23 cellular contexts compared by ENCODE assay signal in genomic region chr22:17496843-17497242, GRCh38.
"Had no signal": no experiment of that assay in that cellular context is flagged by ENCODE, and none has a peak within 500 bp of the region (broad histone marks: within the 10 kb centered on the region; RNA-seq: fewer than 3 reads in every experiment).

No MANE protein-coding gene starts in this region.

- H3K9me3 ChIP-seq: body of pancreas, prostate gland, tibial artery, vagina had no signal

- H3K27me3 ChIP-seq: body of pancreas, vagina had no signal

- H3K4me3 Mint-ChIP-seq: activated CD4-positive, alpha-beta memory T cell treated with anti-CD3 and anti-CD28 coated beads, Interleukin-2, amount 10 ng/mL, durations not matched to agents 7 days and 5 days; activated CD4-positive, alpha-beta T cell treated with anti-CD3 and anti-CD28 coated beads for 36 hours; activated naive CD8-positive, alpha-beta T cell; activated T-cell treated with anti-CD3 and anti-CD28 coated beads, Interleukin-2, amount 50 U/mL, for 4 hours; natural killer cell treated with Interleukin-12 subunit alpha and Interleukin-12 subunit beta and Interleukin-15 and Interleukin-18, amount 100 ng/mL, for 72 hours had no signal

- H3K9me3 Mint-ChIP-seq: activated CD4-positive, alpha-beta memory T cell treated with anti-CD3 and anti-CD28 coated beads, Interleukin-2, amount 10 ng/mL, durations not matched to agents 7 days and 5 days; activated T-cell treated with anti-CD3 and anti-CD28 coated beads, Interleukin-2, amount 50 U/mL, for 4 hours; natural killer cell treated with Interleukin-12 subunit alpha and Interleukin-12 subunit beta and Interleukin-15 and Interleukin-18, amount 100 ng/mL, for 72 hours had no signal

- H3K4me3 ChIP-seq: body of pancreas, prostate gland, skin epidermis, tibial artery, vagina had no signal

- H3K27ac ChIP-seq: body of pancreas, prostate gland, skin epidermis, tibial artery, vagina, VCaP had no signal

- FAIRE-seq: colon, endothelial cell of umbilical vein had no signal

- H3K4me1 ChIP-seq: body of pancreas, prostate gland, tibial artery, vagina had no signal

- H3K36me3 ChIP-seq: prostate gland, tibial artery, vagina had no signal

- DNase-seq: activated CD4-positive, alpha-beta memory T cell treated with anti-CD3 and anti-CD28 coated beads, Interleukin-2, amount 10 ng/mL, durations not matched to agents 7 days and 5 days; activated CD4-positive, alpha-beta T cell treated with anti-CD3 and anti-CD28 coated beads for 36 hours; activated effector memory CD4-positive, alpha-beta T cell treated with anti-CD3 and anti-CD28 coated beads, Interleukin-2, amount 50 U/mL, for 16 hours; activated T-cell treated with anti-CD3 and anti-CD28 coated beads, Interleukin-2, amount 50 U/mL, for 4 hours; amygdala; body of pancreas; caudate nucleus; foreskin fibroblast; mesendoderm; right cardiac atrium; stimulated activated CD4-positive, alpha-beta T cell treated with anti-CD3 and anti-CD28 coated beads, Interleukin-15, amount 100 ng/mL, for 24 hours; stimulated activated CD4-positive, alpha-beta T cell treated with anti-CD3 and anti-CD28 coated beads, Interleukin-4, amount 100 ng/mL, for 1 hour; stimulated activated naive CD4-positive, alpha-beta T cell; T1000; tibial artery had no signal

- H3K27ac Mint-ChIP-seq: activated CD4-positive, alpha-beta memory T cell treated with anti-CD3 and anti-CD28 coated beads, Interleukin-2, amount 10 ng/mL, durations not matched to agents 7 days and 5 days; activated CD4-positive, alpha-beta T cell treated with anti-CD3 and anti-CD28 coated beads for 36 hours; activated naive CD8-positive, alpha-beta T cell; natural killer cell treated with Interleukin-12 subunit alpha and Interleukin-12 subunit beta and Interleukin-15 and Interleukin-18, amount 100 ng/mL, for 72 hours had no signal

- ATAC-seq: activated CD4-positive, alpha-beta T cell treated with anti-CD3 and anti-CD28 coated beads for 36 hours; activated T-cell treated with anti-CD3 and anti-CD28 coated beads, Interleukin-2, amount 50 U/mL, for 4 hours; body of pancreas; natural killer cell treated with Interleukin-12 subunit alpha and Interleukin-12 subunit beta and Interleukin-15 and Interleukin-18, amount 100 ng/mL, for 72 hours; right cardiac atrium had no signal

- H3K36me3 Mint-ChIP-seq: activated naive CD8-positive, alpha-beta T cell; natural killer cell treated with Interleukin-12 subunit alpha and Interleukin-12 subunit beta and Interleukin-15 and Interleukin-18, amount 100 ng/mL, for 72 hours had no signal

- H3K4me1 Mint-ChIP-seq: activated CD4-positive, alpha-beta memory T cell treated with anti-CD3 and anti-CD28 coated beads, Interleukin-2, amount 10 ng/mL, durations not matched to agents 7 days and 5 days had no signal
